ENCODE assay signal across 1 cellular context in the genomic region with DNA sequence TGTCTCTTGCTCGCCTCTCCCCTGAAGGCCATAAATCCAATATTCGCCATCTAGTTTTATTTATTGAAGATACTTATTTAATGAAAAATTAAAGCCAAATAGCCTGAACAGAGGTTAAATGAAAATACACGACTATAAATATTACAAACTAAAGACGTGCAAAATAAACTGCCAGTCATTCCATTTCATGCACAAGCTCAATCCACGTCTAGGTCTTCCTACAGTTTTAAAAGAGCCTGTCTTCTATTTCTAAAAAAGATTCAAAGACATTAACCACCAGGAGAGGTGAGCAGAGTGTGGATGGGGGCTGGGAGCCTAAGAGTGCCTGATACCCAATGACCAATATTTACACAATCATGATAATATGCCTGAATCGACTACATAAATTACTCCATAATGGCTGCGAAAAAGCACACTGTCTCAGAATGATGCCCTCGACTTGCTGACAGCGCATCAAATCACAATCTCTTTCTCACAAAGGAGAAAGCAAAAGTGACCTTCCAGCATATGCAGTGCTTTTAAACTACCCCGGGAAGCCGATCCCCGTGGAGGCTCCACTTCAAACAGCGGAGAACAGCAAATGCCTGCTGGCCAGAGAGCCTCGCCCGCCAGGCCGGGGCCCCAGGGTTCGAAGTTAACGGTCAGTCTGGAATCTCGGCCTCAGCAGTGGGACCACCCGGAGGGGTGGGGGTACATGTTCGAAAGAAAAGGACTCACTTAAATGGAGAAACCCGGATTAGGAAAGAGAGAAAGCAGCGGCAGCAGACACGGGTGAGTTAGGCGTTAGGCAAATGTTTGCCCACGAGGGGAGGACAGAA.
TF ChIP-seq lines count a peak whose summit lies in the region.

No MANE protein-coding gene starts in this region.

TF ChIP-seq in K562, 482 proteins besides CTCF, POLR2A, EP300 and RAD21 (continued from another document):
- TF ChIP-seq BRD9 (IDR thresholded peaks at IDR 0.05; ENCODE audit: low read depth, partially characterized antibody) (no peak), MAFG (tag; conservative IDR thresholded peaks at IDR 0.05) (peak; percentile 47), PRMT5 (CRISPR knock-in tag; IDR thresholded peaks at IDR 0.05) (no peak), CHD1 (IDR thresholded peaks at IDR 0.05; ENCODE audit: low read length) (no peak), MCM3 (IDR thresholded peaks at IDR 0.05) (no peak), ZBED1 (IDR thresholded peaks at IDR 0.05) (0 out of 2 replicates have a peak, but pooled peaks have one; percentile 5), DDX20 (tag; IDR thresholded peaks at IDR 0.05; ENCODE audit: low read depth) (no peak), NR3C1 (CRISPR knock-in tag; IDR thresholded peaks at IDR 0.05) (no peak), POLR2AphosphoS5 (IDR thresholded peaks at IDR 0.05; ENCODE audit: control insufficient read depth, insufficient read depth, low read depth, low read length) (no peak), MYC (IDR thresholded peaks at IDR 0.05; ENCODE audit: low read depth, low read length) (0 out of 2 replicates have a peak, but pooled peaks have one; percentile 16), MYC (CRISPR knock-in tag; IDR thresholded peaks at IDR 0.05; ENCODE audit: borderline replicate concordance, low read depth) (no peak), RCOR1 (IDR thresholded peaks at IDR 0.05; ENCODE audit: borderline replicate concordance in 1 of 2, low read depth in 2 of 2, low read length in 2 of 2) (0 out of 4 replicates have a peak, but pooled peaks of 1 of the 2 experiments have one; percentile 39), TARDBP (IDR thresholded peaks at IDR 0.05) (no peak), RHOXF2B (CRISPR knock-in tag; conservative IDR thresholded peaks at IDR 0.05) (no peak), FOXA1 (IDR thresholded peaks at IDR 0.05; ENCODE audit: borderline replicate concordance) (no peak), HDAC1 (IDR thresholded peaks at IDR 0.05) (no peak), KAT7 (CRISPR knock-in tag; IDR thresholded peaks at IDR 0.05; ENCODE audit: borderline replicate concordance) (no peak), HEY1 (CRISPR knock-in tag; IDR thresholded peaks at IDR 0.05; ENCODE audit: borderline replicate concordance) (no peak), SMC3 (conservative IDR thresholded peaks at IDR 0.05; ENCODE audit: insufficient read depth, low read depth, low read length) (no peak), ZNF316 (IDR thresholded peaks at IDR 0.05) (0 out of 2 replicates have a peak, but pooled peaks have one; percentile 3), ZFP1 (CRISPR knock-in tag; IDR thresholded peaks at IDR 0.05) (no peak), MYBL2 (IDR thresholded peaks at IDR 0.05; ENCODE audit: low read depth) (no peak), MYBL2 (CRISPR knock-in tag; IDR thresholded peaks at IDR 0.05; ENCODE audit: borderline replicate concordance) (no peak), ZKSCAN1 (IDR thresholded peaks at IDR 0.05; ENCODE audit: low read depth, low read length) (no peak), KLF13 (tag; IDR thresholded peaks at IDR 0.05; ENCODE audit: borderline replicate concordance, low read depth) (no peak), PHB (CRISPR knock-in tag; IDR thresholded peaks at IDR 0.05) (no peak), ZZZ3 (IDR thresholded peaks at IDR 0.05) (no peak), BCL6 (CRISPR knock-in tag; IDR thresholded peaks at IDR 0.05) (no peak), HNRNPK (IDR thresholded peaks at IDR 0.05; ENCODE audit: low read depth, low read length, poor library complexity, severe bottlenecking) (no peak), NRF1 (conservative IDR thresholded peaks at IDR 0.05 in 1 of 2, IDR thresholded peaks at IDR 0.05 in 1 of 2) (no peak), HIVEP1 (CRISPR knock-in tag; IDR thresholded peaks at IDR 0.05) (no peak), PML (IDR thresholded peaks at IDR 0.05; ENCODE audit: low read length) (no peak), NFE2 (IDR thresholded peaks at IDR 0.05; ENCODE audit: low read depth) (peak; percentile 21; the same call in 1 of the 2 replicates), KDM5B (IDR thresholded peaks at IDR 0.05; ENCODE audit: insufficient replicate concordance, low read depth, low read length) (peak; percentile 12), BRD4 (IDR thresholded peaks at IDR 0.05) (no peak), ZC3H11A (IDR thresholded peaks at IDR 0.05; ENCODE audit: low read depth, low read length) (no peak), NFE2L1 (tag; IDR thresholded peaks at IDR 0.05; ENCODE audit: borderline replicate concordance, low read depth) (peak; percentile 12; the same call in 1 of the 2 replicates), RBBP5 (IDR thresholded peaks at IDR 0.05; ENCODE audit: borderline replicate concordance, insufficient read depth, low read length, poor library complexity, severe bottlenecking) (peak; percentile 32), POU5F1 (IDR thresholded peaks at IDR 0.05; ENCODE audit: borderline replicate concordance, low read depth, low read length, partially characterized antibody) (no peak), MECOM (CRISPR knock-in tag; IDR thresholded peaks at IDR 0.05) (no peak), SPI1 (IDR thresholded peaks at IDR 0.05; ENCODE audit: borderline replicate concordance, low read depth, low read length) (no peak), MEIS2 (IDR thresholded peaks at IDR 0.05; ENCODE audit: partially characterized antibody) (peak; percentile 25), CHD2 (IDR thresholded peaks at IDR 0.05; ENCODE audit: low read depth, low read length) (no peak)
- TF ChIP-seq, protein P1, sequence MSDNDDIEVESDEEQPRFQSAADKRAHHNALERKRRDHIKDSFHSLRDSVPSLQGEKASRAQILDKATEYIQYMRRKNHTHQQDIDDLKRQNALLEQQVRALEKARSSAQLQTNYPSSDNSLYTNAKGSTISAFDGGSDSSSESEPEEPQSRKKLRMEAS (CRISPR knock-in tag; IDR thresholded peaks at IDR 0.05): no peak
- TF ChIP-seq, protein P2, sequence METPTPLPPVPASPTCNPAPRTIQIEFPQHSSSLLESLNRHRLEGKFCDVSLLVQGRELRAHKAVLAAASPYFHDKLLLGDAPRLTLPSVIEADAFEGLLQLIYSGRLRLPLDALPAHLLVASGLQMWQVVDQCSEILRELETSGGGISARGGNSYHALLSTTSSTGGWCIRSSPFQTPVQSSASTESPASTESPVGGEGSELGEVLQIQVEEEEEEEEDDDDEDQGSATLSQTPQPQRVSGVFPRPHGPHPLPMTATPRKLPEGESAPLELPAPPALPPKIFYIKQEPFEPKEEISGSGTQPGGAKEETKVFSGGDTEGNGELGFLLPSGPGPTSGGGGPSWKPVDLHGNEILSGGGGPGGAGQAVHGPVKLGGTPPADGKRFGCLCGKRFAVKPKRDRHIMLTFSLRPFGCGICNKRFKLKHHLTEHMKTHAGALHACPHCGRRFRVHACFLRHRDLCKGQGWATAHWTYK (CRISPR knock-in tag; IDR thresholded peaks at IDR 0.05): no peak
- TF ChIP-seq, protein P3, sequence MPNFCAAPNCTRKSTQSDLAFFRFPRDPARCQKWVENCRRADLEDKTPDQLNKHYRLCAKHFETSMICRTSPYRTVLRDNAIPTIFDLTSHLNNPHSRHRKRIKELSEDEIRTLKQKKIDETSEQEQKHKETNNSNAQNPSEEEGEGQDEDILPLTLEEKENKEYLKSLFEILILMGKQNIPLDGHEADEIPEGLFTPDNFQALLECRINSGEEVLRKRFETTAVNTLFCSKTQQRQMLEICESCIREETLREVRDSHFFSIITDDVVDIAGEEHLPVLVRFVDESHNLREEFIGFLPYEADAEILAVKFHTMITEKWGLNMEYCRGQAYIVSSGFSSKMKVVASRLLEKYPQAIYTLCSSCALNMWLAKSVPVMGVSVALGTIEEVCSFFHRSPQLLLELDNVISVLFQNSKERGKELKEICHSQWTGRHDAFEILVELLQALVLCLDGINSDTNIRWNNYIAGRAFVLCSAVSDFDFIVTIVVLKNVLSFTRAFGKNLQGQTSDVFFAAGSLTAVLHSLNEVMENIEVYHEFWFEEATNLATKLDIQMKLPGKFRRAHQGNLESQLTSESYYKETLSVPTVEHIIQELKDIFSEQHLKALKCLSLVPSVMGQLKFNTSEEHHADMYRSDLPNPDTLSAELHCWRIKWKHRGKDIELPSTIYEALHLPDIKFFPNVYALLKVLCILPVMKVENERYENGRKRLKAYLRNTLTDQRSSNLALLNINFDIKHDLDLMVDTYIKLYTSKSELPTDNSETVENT (CRISPR knock-in tag; IDR thresholded peaks at IDR 0.05): no peak
- TF ChIP-seq, protein P4, sequence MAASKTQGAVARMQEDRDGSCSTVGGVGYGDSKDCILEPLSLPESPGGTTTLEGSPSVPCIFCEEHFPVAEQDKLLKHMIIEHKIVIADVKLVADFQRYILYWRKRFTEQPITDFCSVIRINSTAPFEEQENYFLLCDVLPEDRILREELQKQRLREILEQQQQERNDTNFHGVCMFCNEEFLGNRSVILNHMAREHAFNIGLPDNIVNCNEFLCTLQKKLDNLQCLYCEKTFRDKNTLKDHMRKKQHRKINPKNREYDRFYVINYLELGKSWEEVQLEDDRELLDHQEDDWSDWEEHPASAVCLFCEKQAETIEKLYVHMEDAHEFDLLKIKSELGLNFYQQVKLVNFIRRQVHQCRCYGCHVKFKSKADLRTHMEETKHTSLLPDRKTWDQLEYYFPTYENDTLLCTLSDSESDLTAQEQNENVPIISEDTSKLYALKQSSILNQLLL (CRISPR knock-in tag; IDR thresholded peaks at IDR 0.05; ENCODE audit: borderline replicate concordance): no peak
- TF ChIP-seq, protein P5, sequence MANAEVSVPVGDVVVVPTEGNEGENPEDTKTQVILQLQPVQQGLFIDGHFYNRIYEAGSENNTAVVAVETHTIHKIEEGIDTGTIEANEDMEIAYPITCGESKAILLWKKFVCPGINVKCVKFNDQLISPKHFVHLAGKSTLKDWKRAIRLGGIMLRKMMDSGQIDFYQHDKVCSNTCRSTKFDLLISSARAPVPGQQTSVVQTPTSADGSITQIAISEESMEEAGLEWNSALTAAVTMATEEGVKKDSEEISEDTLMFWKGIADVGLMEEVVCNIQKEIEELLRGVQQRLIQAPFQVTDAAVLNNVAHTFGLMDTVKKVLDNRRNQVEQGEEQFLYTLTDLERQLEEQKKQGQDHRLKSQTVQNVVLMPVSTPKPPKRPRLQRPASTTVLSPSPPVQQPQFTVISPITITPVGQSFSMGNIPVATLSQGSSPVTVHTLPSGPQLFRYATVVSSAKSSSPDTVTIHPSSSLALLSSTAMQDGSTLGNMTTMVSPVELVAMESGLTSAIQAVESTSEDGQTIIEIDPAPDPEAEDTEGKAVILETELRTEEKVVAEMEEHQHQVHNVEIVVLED (CRISPR knock-in tag; IDR thresholded peaks at IDR 0.05): no peak
- TF ChIP-seq, protein P6, sequence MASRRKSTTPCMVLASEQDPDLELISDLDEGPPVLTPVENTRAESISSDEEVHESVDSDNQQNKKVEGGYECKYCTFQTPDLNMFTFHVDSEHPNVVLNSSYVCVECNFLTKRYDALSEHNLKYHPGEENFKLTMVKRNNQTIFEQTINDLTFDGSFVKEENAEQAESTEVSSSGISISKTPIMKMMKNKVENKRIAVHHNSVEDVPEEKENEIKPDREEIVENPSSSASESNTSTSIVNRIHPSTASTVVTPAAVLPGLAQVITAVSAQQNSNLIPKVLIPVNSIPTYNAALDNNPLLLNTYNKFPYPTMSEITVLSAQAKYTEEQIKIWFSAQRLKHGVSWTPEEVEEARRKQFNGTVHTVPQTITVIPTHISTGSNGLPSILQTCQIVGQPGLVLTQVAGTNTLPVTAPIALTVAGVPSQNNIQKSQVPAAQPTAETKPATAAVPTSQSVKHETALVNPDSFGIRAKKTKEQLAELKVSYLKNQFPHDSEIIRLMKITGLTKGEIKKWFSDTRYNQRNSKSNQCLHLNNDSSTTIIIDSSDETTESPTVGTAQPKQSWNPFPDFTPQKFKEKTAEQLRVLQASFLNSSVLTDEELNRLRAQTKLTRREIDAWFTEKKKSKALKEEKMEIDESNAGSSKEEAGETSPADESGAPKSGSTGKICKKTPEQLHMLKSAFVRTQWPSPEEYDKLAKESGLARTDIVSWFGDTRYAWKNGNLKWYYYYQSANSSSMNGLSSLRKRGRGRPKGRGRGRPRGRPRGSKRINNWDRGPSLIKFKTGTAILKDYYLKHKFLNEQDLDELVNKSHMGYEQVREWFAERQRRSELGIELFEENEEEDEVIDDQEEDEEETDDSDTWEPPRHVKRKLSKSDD (conservative IDR thresholded peaks at IDR 0.05; ENCODE audit: low read length): no peak
- TF ChIP-seq, protein P7, sequence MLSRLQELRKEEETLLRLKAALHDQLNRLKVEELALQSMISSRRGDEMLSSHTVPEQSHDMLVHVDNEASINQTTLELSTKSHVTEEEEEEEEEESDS (CRISPR knock-in tag; IDR thresholded peaks at IDR 0.05): no peak
